In the genomic region with DNA sequence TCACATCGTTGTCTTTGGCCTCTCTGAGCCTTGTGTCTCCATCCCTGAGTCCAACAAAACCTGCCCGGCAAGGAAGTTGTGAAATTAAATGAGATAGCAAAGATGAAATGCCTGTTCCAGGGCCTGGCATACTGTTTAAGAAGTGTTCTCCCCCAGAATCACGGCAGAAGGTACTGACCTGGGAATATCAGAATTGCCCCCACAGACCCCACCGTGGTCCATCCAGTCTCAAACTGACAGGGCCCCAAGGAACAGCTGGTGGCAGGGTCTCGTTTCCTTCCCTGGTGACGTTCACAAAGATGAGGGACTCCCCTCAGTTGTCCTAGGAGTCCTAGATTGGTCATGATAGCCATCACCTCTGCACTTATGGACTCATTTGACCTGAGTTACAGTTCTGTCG, we compare ENCODE assay signal across 1 cellular context.
TF ChIP-seq lines count a peak whose summit lies in the region.

No MANE protein-coding gene starts in this region.

TF ChIP-seq in GM23338, 12 proteins besides CTCF, POLR2A, EP300 and RAD21 (continued from another document):
- TF ChIP-seq, protein P1, sequence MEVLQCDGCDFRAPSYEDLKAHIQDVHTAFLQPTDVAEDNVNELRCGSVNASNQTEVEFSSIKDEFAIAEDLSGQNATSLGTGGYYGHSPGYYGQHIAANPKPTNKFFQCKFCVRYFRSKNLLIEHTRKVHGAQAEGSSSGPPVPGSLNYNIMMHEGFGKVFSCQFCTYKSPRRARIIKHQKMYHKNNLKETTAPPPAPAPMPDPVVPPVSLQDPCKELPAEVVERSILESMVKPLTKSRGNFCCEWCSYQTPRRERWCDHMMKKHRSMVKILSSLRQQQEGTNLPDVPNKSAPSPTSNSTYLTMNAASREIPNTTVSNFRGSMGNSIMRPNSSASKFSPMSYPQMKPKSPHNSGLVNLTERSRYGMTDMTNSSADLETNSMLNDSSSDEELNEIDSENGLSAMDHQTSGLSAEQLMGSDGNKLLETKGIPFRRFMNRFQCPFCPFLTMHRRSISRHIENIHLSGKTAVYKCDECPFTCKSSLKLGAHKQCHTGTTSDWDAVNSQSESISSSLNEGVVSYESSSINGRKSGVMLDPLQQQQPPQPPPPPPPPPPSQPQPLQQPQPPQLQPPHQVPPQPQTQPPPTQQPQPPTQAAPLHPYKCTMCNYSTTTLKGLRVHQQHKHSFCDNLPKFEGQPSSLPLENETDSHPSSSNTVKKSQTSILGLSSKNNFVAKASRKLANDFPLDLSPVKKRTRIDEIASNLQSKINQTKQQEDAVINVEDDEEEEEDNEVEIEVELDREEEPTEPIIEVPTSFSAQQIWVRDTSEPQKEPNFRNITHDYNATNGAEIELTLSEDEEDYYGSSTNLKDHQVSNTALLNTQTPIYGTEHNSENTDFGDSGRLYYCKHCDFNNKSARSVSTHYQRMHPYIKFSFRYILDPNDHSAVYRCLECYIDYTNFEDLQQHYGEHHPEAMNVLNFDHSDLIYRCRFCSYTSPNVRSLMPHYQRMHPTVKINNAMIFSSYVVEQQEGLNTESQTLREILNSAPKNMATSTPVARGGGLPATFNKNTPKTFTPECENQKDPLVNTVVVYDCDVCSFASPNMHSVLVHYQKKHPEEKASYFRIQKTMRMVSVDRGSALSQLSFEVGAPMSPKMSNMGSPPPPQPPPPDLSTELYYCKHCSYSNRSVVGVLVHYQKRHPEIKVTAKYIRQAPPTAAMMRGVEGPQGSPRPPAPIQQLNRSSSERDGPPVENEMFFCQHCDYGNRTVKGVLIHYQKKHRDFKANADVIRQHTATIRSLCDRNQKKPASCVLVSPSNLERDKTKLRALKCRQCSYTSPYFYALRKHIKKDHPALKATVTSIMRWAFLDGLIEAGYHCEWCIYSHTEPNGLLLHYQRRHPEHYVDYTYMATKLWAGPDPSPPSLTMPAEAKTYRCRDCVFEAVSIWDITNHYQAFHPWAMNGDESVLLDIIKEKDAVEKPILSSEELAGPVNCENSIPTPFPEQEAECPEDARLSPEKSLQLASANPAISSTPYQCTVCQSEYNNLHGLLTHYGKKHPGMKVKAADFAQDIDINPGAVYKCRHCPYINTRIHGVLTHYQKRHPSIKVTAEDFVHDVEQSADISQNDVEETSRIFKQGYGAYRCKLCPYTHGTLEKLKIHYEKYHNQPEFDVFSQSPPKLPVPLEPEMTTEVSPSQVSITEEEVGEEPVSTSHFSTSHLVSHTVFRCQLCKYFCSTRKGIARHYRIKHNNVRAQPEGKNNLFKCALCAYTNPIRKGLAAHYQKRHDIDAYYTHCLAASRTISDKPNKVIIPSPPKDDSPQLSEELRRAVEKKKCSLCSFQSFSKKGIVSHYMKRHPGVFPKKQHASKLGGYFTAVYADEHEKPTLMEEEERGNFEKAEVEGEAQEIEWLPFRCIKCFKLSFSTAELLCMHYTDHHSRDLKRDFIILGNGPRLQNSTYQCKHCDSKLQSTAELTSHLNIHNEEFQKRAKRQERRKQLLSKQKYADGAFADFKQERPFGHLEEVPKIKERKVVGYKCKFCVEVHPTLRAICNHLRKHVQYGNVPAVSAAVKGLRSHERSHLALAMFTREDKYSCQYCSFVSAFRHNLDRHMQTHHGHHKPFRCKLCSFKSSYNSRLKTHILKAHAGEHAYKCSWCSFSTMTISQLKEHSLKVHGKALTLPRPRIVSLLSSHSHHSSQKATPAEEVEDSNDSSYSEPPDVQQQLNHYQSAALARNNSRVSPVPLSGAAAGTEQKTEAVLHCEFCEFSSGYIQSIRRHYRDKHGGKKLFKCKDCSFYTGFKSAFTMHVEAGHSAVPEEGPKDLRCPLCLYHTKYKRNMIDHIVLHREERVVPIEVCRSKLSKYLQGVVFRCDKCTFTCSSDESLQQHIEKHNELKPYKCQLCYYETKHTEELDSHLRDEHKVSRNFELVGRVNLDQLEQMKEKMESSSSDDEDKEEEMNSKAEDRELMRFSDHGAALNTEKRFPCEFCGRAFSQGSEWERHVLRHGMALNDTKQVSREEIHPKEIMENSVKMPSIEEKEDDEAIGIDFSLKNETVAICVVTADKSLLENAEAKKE (CRISPR knock-in tag; IDR thresholded peaks at IDR 0.05) = no peak
- TF ChIP-seq, protein P2, sequence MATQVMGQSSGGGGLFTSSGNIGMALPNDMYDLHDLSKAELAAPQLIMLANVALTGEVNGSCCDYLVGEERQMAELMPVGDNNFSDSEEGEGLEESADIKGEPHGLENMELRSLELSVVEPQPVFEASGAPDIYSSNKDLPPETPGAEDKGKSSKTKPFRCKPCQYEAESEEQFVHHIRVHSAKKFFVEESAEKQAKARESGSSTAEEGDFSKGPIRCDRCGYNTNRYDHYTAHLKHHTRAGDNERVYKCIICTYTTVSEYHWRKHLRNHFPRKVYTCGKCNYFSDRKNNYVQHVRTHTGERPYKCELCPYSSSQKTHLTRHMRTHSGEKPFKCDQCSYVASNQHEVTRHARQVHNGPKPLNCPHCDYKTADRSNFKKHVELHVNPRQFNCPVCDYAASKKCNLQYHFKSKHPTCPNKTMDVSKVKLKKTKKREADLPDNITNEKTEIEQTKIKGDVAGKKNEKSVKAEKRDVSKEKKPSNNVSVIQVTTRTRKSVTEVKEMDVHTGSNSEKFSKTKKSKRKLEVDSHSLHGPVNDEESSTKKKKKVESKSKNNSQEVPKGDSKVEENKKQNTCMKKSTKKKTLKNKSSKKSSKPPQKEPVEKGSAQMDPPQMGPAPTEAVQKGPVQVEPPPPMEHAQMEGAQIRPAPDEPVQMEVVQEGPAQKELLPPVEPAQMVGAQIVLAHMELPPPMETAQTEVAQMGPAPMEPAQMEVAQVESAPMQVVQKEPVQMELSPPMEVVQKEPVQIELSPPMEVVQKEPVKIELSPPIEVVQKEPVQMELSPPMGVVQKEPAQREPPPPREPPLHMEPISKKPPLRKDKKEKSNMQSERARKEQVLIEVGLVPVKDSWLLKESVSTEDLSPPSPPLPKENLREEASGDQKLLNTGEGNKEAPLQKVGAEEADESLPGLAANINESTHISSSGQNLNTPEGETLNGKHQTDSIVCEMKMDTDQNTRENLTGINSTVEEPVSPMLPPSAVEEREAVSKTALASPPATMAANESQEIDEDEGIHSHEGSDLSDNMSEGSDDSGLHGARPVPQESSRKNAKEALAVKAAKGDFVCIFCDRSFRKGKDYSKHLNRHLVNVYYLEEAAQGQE (IDR thresholded peaks at IDR 0.05; ENCODE audit: unreplicated experiment) = no peak
- TF ChIP-seq, protein P3, sequence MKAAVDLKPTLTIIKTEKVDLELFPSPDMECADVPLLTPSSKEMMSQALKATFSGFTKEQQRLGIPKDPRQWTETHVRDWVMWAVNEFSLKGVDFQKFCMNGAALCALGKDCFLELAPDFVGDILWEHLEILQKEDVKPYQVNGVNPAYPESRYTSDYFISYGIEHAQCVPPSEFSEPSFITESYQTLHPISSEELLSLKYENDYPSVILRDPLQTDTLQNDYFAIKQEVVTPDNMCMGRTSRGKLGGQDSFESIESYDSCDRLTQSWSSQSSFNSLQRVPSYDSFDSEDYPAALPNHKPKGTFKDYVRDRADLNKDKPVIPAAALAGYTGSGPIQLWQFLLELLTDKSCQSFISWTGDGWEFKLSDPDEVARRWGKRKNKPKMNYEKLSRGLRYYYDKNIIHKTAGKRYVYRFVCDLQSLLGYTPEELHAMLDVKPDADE (IDR thresholded peaks at IDR 0.05) = no peak
- TF ChIP-seq CREB1 (CRISPR knock-in tag; IDR thresholded peaks at IDR 0.05; ENCODE audit: low read depth) = no peak
